In genomic region chr20:13877789-13878188, GRCh38 we compare ENCODE assay signal across 20 cellular contexts.
DNase-seq lines count a peak whose midpoint lies in the region; ATAC-seq, FAIRE-seq and TF ChIP-seq lines count a peak whose summit lies in the region.
"Had no signal": no experiment of that assay in that cellular context is flagged by ENCODE, and none has a peak within 500 bp of the region (broad histone marks: within the 10 kb centered on the region; RNA-seq: fewer than 3 reads in every experiment).

No MANE protein-coding gene starts in this region.

- no peak overlapping the region for H3K56ac ChIP-seq in H1 (replicated peaks; ENCODE audit: insufficient read length, low read depth, low read length)

- H3K4me1 ChIP-seq in H1 (replicated peaks in 1 of 4; ENCODE audit: control insufficient read depth in 3 of 4, insufficient read depth in 4 of 4, low read length in 3 of 4) (peaks cover 6 to 19% (median 19%) of the 10 kb centered on the region in 4 experiments), gastroesophageal sphincter (peaks cover 0 to 19% (median 0%) of the 10 kb centered on the region in 3 donors)
- H3K4me1 ChIP-seq: upper lobe of right lung had no signal

- no peaks in the 10 kb centered on the region for H3K9me3 Mint-ChIP-seq in activated T-cell treated with anti-CD3 and anti-CD28 coated beads, Interleukin-2, amount 50 U/mL, for 4 hours
- H3K9me3 Mint-ChIP-seq: activated T-helper 1 cell treated with anti-CD3 and anti-CD28 coated beads, Interleukin-12 subunit alpha, Interleukin-12 subunit beta, Interleukin-2, Interleukin-4 antibody, amounts not matched to agents 30 ng/mL and 10 ng/mL and 1 ng/mL, durations not matched to agents 14 hours and 24 hours and 36 hours; CD8-positive, alpha-beta memory T cell; H9; mesothelial cell of epicardium; stimulated activated naive CD8-positive, alpha-beta T cell treated with anti-CD3 and anti-CD28 coated beads, Interleukin-15, Interleukin-2, amounts not matched to agents 100 ng/mL and 50 ng/mL, for 24 hours had no signal

- H3K79me1 ChIP-seq in H1 (ENCODE audit: low read depth, low read length) = no peaks in the 10 kb centered on the region

- H3K27me3 ChIP-seq in H1 (replicated peaks in 1 of 4; ENCODE audit: control insufficient read depth in 3 of 4, extremely low read depth in 1 of 4, insufficient read depth in 3 of 4, low read length in 3 of 4) = no peaks in the 10 kb centered on the region
- H3K27me3 ChIP-seq in gastroesophageal sphincter = no peaks in the 10 kb centered on the region
- H3K27me3 ChIP-seq: upper lobe of right lung had no signal

- no peaks in the 10 kb centered on the region for H3K36me3 Mint-ChIP-seq in activated T-cell treated with anti-CD3 and anti-CD28 coated beads, Interleukin-2, amount 50 U/mL, for 4 hours (ENCODE audit: insufficient read depth)
- H3K36me3 Mint-ChIP-seq: CD8-positive, alpha-beta memory T cell; mesothelial cell of epicardium had no signal

- H3K9ac ChIP-seq in H1 (replicated peaks in 1 of 4; ENCODE audit: extremely low read depth in 1 of 4, low read depth in 3 of 4, low read length in 3 of 4) = no peak overlapping the region

- H3K4me3 Mint-ChIP-seq in activated T-cell treated with anti-CD3 and anti-CD28 coated beads, Interleukin-2, amount 50 U/mL, for 4 hours = no peak overlapping the region
- H3K4me3 Mint-ChIP-seq: activated T-helper 1 cell treated with anti-CD3 and anti-CD28 coated beads, Interleukin-12 subunit alpha, Interleukin-12 subunit beta, Interleukin-2, Interleukin-4 antibody, amounts not matched to agents 30 ng/mL and 10 ng/mL and 1 ng/mL, durations not matched to agents 14 hours and 24 hours and 36 hours; CD8-positive, alpha-beta memory T cell; H9; mesothelial cell of epicardium; stimulated activated naive CD8-positive, alpha-beta T cell treated with anti-CD3 and anti-CD28 coated beads, Interleukin-15, Interleukin-2, amounts not matched to agents 100 ng/mL and 50 ng/mL, for 24 hours had no signal

- POLR2A ChIA-PET in H1 (lab: Charles Lee; ENCODE audit: partially characterized antibody) = no interaction called here

- H2AFZ ChIP-seq in H1 (ENCODE audit: low read length) = peak overlapping the region; percentile 40; the same call in 1 of the 2 replicates

- H2BK5ac ChIP-seq in H1 (ENCODE audit: low read depth, low read length) = no peak overlapping the region

- no peak overlapping the region for H2BK120ac ChIP-seq in H1 (replicated peaks; ENCODE audit: low read depth, low read length)

- no peak overlapping the region for H3K4ac ChIP-seq in H1 (replicated peaks; ENCODE audit: insufficient read length, low read depth, low read length)

- no peak overlapping the region for H4K8ac ChIP-seq in H1 (ENCODE audit: extremely low read depth, insufficient read depth, low read length)

- DNase-seq in EH (ENCODE audit: low read depth) (peak; percentile 37), NCI-H2081 (lab: John Stamatoyannopoulos, UW) (peak; percentile 32 to 83), H1 (ENCODE audit: low read depth in 1 of 2, low spot score in 2 of 2) (no peak), pons (ENCODE audit: low spot score) (peak; percentile 24)
- no peak for DNase-seq in activated T-cell treated with anti-CD3 and anti-CD28 coated beads, Interleukin-2, amount 50 U/mL, for 4 hours
- DNase-seq: activated CD8-positive, alpha-beta memory T cell treated with anti-CD3 and anti-CD28 coated beads for 24 hours; CD8-positive, alpha-beta memory T cell; H9; NCI-H526 treated with DMSO at 0.1 percent for 48 hours; upper lobe of right lung had no signal

- CTCF ChIA-PET in H1 (lab: Charles Lee; ENCODE audit: partially characterized antibody) = interaction anchor here (1.1 kb wide), 1 partner anchor 90 kb away, joined by 3 read pairs; no protein-coding TSS in a partner anchor

- TF ChIP-seq EP300 in H1 (IDR thresholded peaks at IDR 0.05; ENCODE audit: borderline replicate concordance in 1 of 2, low read depth in 2 of 2, low read length in 2 of 2) (no peak), gastroesophageal sphincter (IDR thresholded peaks at IDR 0.05) (no peak)

- no peak overlapping the region for H3K27ac ChIP-seq in H1 (ENCODE audit: low read depth, low read length)
- H3K27ac ChIP-seq in gastroesophageal sphincter = peak overlapping the region in 2 of 4 donors; percentile 6 to 18
- H3K27ac ChIP-seq: SK-N-MC, upper lobe of right lung had no signal

- no peak for FAIRE-seq in H1 (lab: Jason Lieb, UNC)
- FAIRE-seq: bronchial epithelial cell had no signal

- H4K5ac ChIP-seq in H1 (ENCODE audit: insufficient read length, low read depth, low read length) = no peak overlapping the region

- TF ChIP-seq POLR2A in H1 (IDR thresholded peaks at IDR 0.05; ENCODE audit: control extremely low read depth in 1 of 2, low read depth in 2 of 2, low read length in 2 of 2) (no peak), gastroesophageal sphincter (IDR thresholded peaks at IDR 0.05) (no peak)

- H3K79me2 ChIP-seq in H1 (ENCODE audit: control insufficient read depth in 1 of 2, insufficient read depth in 2 of 2, low read length in 2 of 2) = no peaks in the 10 kb centered on the region

- H3K4me3 ChIP-seq in H1 (ENCODE audit: extremely low read depth in 1 of 4, insufficient read depth in 2 of 4, low read depth in 3 of 4, low read length in 4 of 4) (no peak overlapping the region), gastroesophageal sphincter (no peak overlapping the region)
- H3K4me3 ChIP-seq: SK-N-MC, upper lobe of right lung had no signal

- no peaks in the 10 kb centered on the region for H3K4me1 Mint-ChIP-seq in activated T-cell treated with anti-CD3 and anti-CD28 coated beads, Interleukin-2, amount 50 U/mL, for 4 hours (ENCODE audit: low read depth)
- H3K4me1 Mint-ChIP-seq: CD8-positive, alpha-beta memory T cell had no signal

- H2BK12ac ChIP-seq in H1 (ENCODE audit: low read depth, low read length) = no peak overlapping the region

- no peak for ATAC-seq in HG02798 (IDR thresholded peaks at IDR 0.05; ENCODE audit: poor library complexity, unreplicated experiment)
- ATAC-seq in gastroesophageal sphincter = no peak
- no peak for ATAC-seq in HG03432 (IDR thresholded peaks at IDR 0.05; ENCODE audit: unreplicated experiment)
- no peak for ATAC-seq in activated T-cell treated with anti-CD3 and anti-CD28 coated beads, Interleukin-2, amount 50 U/mL, for 4 hours
- ATAC-seq: activated CD4-positive, CD25-positive, alpha-beta regulatory T cell treated with anti-CD3 and anti-CD28 coated beads, Interleukin-2, amount 50 U/mL, for 24 hours; sciatic nerve; upper lobe of right lung had no signal

- no peaks in the 10 kb centered on the region for H3K9me3 ChIP-seq in H1 (ENCODE audit: insufficient read depth in 2 of 2, low read depth in 1 of 2, low read length in 1 of 2)
- H3K9me3 ChIP-seq in gastroesophageal sphincter = no peaks in the 10 kb centered on the region
- H3K9me3 ChIP-seq: upper lobe of right lung had no signal

- H4K20me1 ChIP-seq in H1 (replicated peaks in 1 of 2; ENCODE audit: control insufficient read depth in 1 of 2, insufficient read depth in 2 of 2, low read length in 2 of 2) = no peaks in the 10 kb centered on the region

- no peak overlapping the region for H2AK5ac ChIP-seq in H1 (ENCODE audit: low read depth, low read length)

- no peak overlapping the region for H2BK15ac ChIP-seq in H1 (ENCODE audit: low read length)

- H3K14ac ChIP-seq in H1 (ENCODE audit: insufficient read length) = no peak overlapping the region

- H3K27me3 Mint-ChIP-seq in activated T-cell treated with anti-CD3 and anti-CD28 coated beads, Interleukin-2, amount 50 U/mL, for 4 hours (ENCODE audit: low read depth) = no peaks in the 10 kb centered on the region
- H3K27me3 Mint-ChIP-seq: CD8-positive, alpha-beta memory T cell had no signal

- no peak for TF ChIP-seq CTCF in H1 (IDR thresholded peaks at IDR 0.05; ENCODE audit: control extremely low read depth in 1 of 3, insufficient read depth in 1 of 3, low read depth in 1 of 3, low read length in 3 of 3)
- no peak for TF ChIP-seq CTCF in gastroesophageal sphincter (IDR thresholded peaks at IDR 0.05)

- H4K91ac ChIP-seq in H1 (replicated peaks; ENCODE audit: insufficient read length, low read length) = no peak overlapping the region

- peaks cover 2% of the 10 kb centered on the region; the same call in 1 of the 2 replicates for H3K23me2 ChIP-seq in H1 (ENCODE audit: low read depth, low read length)

- WGBS in H1 (ENCODE audit: extremely low coverage in 1 of 2, insufficient coverage in 1 of 2, insufficient read length in 1 of 2, insufficient replicate concordance in 2 of 2, low coverage in 1 of 2, low lambda C conversion rate in 2 of 2, missing lambda C conversion rate in 1 of 2), 2 experiments = 63% methylated on average over 4 of the region's 4 CpGs; no CpG with 5 or more reads in 1 of the 2 experiments
- WGBS in gastroesophageal sphincter (ENCODE audit: low coverage in 1 of 2), 2 donors = 6 to 14% methylated on average over 3 to 4 of the region's 4 CpGs

- no peak overlapping the region for H2BK20ac ChIP-seq in H1 (ENCODE audit: low read length)

- H3K36me3 ChIP-seq in H1 (ENCODE audit: control insufficient read depth in 2 of 4, insufficient read depth in 4 of 4, low read length in 3 of 4) (no peaks in the 10 kb centered on the region), gastroesophageal sphincter (no peaks in the 10 kb centered on the region)
- H3K36me3 ChIP-seq: upper lobe of right lung had no signal

- no peak overlapping the region for H3K4me2 ChIP-seq in H1 (ENCODE audit: insufficient read depth in 1 of 2, low read depth in 2 of 2, low read length in 2 of 2)

- TF ChIP-seq RAD21 in H1 (IDR thresholded peaks at IDR 0.05 in 1 of 2, conservative IDR thresholded peaks at IDR 0.05 in 1 of 2; ENCODE audit: low read depth in 2 of 2, low read length in 2 of 2) = no peak

- H3K23ac ChIP-seq in H1 (ENCODE audit: insufficient read length) = no peak overlapping the region

- H3K18ac ChIP-seq in H1 (ENCODE audit: extremely low read depth, low read length) = no peak overlapping the region

TF ChIP-seq in H1, 55 proteins besides CTCF, POLR2A, EP300 and RAD21:
- TF ChIP-seq RXRA (IDR thresholded peaks at IDR 0.05; ENCODE audit: insufficient read depth, low read depth, low read length) (no peak), KDM5A (IDR thresholded peaks at IDR 0.05; ENCODE audit: low read length) (no peak), TAF7 (optimal IDR thresholded peaks at IDR 0.05; ENCODE audit: borderline replicate concordance, low read depth, low read length) (no peak), FOSL1 (IDR thresholded peaks at IDR 0.05; ENCODE audit: insufficient read depth, low read depth, low read length) (no peak)

Comparison
In these comparisons a context has a peak if more than half of its experiments do, and no peak if none do; other contexts are left out.
1. DNase-seq: peak in EH (single experiment), NCI-H2081 (2 of 2) and pons (single experiment); none in H1 (0 of 2) and activated T-cell treated with anti-CD3 and anti-CD28 coated beads, Interleukin-2, amount 50 U/mL, for 4 hours (single experiment).